1 cellular context compared by ENCODE assay signal in genomic region chr2:33013684-33014110, GRCh38.
TF ChIP-seq lines count a peak whose summit lies in the region.

No MANE protein-coding gene starts in this region.

TF ChIP-seq in SK-N-SH treated with all-trans-retinoic acid at 6 μM for 48 hours, 23 proteins besides CTCF, POLR2A, EP300 and RAD21 (continued from another document):
- no peak for TF ChIP-seq ZNF8 (CRISPR knock-in tag; IDR thresholded peaks at IDR 0.05)
- TF ChIP-seq BACH2 (CRISPR knock-in tag; IDR thresholded peaks at IDR 0.05; ENCODE audit: borderline replicate concordance): no peak
- TF ChIP-seq OSR1 (CRISPR knock-in tag; IDR thresholded peaks at IDR 0.05): no peak
